20 cellular contexts compared by ENCODE assay signal in genomic region chr16:88805887-88806393, GRCh38. TPM values are rescaled to one million over a fixed set of nuclear protein-coding genes. Genes with fewer than 3 reads are reported as not detected.
A peak's percentile ranks its signal among the peaks of the same experiment; 100 is the strongest.
DNase-seq lines count a peak whose midpoint lies in the region; ATAC-seq, FAIRE-seq and TF ChIP-seq lines count a peak whose summit lies in the region.
"Had no signal": no experiment of that assay in that cellular context is flagged by ENCODE, and none has a peak within 500 bp of the region (broad histone marks: within the 10 kb centered on the region; RNA-seq: fewer than 3 reads in every experiment).

No MANE protein-coding gene starts in this region.

- POLR2A ChIA-PET in activated CD8-positive, alpha-beta T cell treated with anti-CD3 and anti-CD28 coated beads for 36 hours (lab: Charles Lee): interaction anchor here (0.9 to 4.5 kb wide), 2 partner anchors 23 to 758 kb away, joined by 4 to 49 read pairs; no protein-coding TSS in a partner anchor

- H3K9me3 ChIP-seq in DOHH2 (ENCODE audit: control insufficient read depth, insufficient read depth, low read length) (no peaks in the 10 kb centered on the region), HUES48 (ENCODE audit: control insufficient read depth, insufficient read depth, low read length) (no peaks in the 10 kb centered on the region), heart left ventricle (no peaks in the 10 kb centered on the region)
- H3K9me3 ChIP-seq: vagina had no signal

- H3K36me3 Mint-ChIP-seq in activated CD8-positive, alpha-beta T cell treated with anti-CD3 and anti-CD28 coated beads for 36 hours (ENCODE audit: low read depth): peaks cover 57% of the 10 kb centered on the region
- H3K36me3 Mint-ChIP-seq in neural crest cell (ENCODE audit: low read depth): no peaks in the 10 kb centered on the region

- no peak overlapping the region for H3K27ac ChIP-seq in DOHH2 (ENCODE audit: low read depth, low read length)
- peak overlapping the region; percentile 10 for H3K27ac ChIP-seq in HUES48 (ENCODE audit: low read depth, low read length)
- H3K27ac ChIP-seq in heart left ventricle: no peak overlapping the region
- H3K27ac ChIP-seq: vagina had no signal

- H3K9ac ChIP-seq in HUES48 (ENCODE audit: low read depth, low read length): no peak overlapping the region

- FAIRE-seq in D721Med (lab: Jason Lieb, UNC): no peak
- FAIRE-seq: colon, keratinocyte had no signal

- no peaks in the 10 kb centered on the region for H3K27me3 Mint-ChIP-seq in activated CD8-positive, alpha-beta T cell treated with anti-CD3 and anti-CD28 coated beads for 36 hours
- peaks cover 13% of the 10 kb centered on the region for H3K27me3 Mint-ChIP-seq in neural crest cell (ENCODE audit: low read depth)
- H3K27me3 Mint-ChIP-seq: memory B cell; naive thymus-derived CD8-positive, alpha-beta T cell; T-helper 17 cell had no signal

- ATAC-seq in activated CD8-positive, alpha-beta T cell treated with anti-CD3 and anti-CD28 coated beads for 36 hours: no peak
- no peak for ATAC-seq in heart left ventricle
- ATAC-seq: naive thymus-derived CD8-positive, alpha-beta T cell; T-helper 17 cell had no signal

- H3K9me2 ChIP-seq in DOHH2 (replicated peaks; ENCODE audit: control insufficient read depth, low read length): no peaks in the 10 kb centered on the region

- peaks cover 24% of the 10 kb centered on the region for H3F3A ChIP-seq in DOHH2 (ENCODE audit: control insufficient read depth, insufficient read depth)

- peaks cover 15% of the 10 kb centered on the region for H3K4me1 Mint-ChIP-seq in activated CD8-positive, alpha-beta T cell treated with anti-CD3 and anti-CD28 coated beads for 36 hours (ENCODE audit: low read depth)
- H3K4me1 Mint-ChIP-seq in neural crest cell: peaks cover 16% of the 10 kb centered on the region

- no peaks in the 10 kb centered on the region for H3K27me3 ChIP-seq in DOHH2 (ENCODE audit: control insufficient read depth, low read length)
- no peaks in the 10 kb centered on the region for H3K27me3 ChIP-seq in HUES48 (ENCODE audit: control insufficient read depth, insufficient read depth, low read length)
- no peaks in the 10 kb centered on the region for H3K27me3 ChIP-seq in heart left ventricle
- H3K27me3 ChIP-seq: vagina had no signal

- TF ChIP-seq CTCF in DOHH2 (IDR thresholded peaks at IDR 0.05; ENCODE audit: low read depth, low read length, poor library complexity, severe bottlenecking) (no peak), neural crest cell (conservative IDR thresholded peaks at IDR 0.05) (no peak), D721Med (IDR thresholded peaks at IDR 0.05; ENCODE audit: insufficient read depth, missing control alignments) (no peak), heart left ventricle (IDR thresholded peaks at IDR 0.05) (no peak)
- TF ChIP-seq CTCF in activated CD8-positive, alpha-beta T cell treated with anti-CD3 and anti-CD28 coated beads for 36 hours (IDR thresholded peaks at IDR 0.05): no peak

- H4K20me1 ChIP-seq in DOHH2 (ENCODE audit: control insufficient read depth, insufficient read depth, low read depth, low read length): peaks cover 8% of the 10 kb centered on the region; the same call in 1 of the 2 replicates

- H3K36me3 ChIP-seq in DOHH2 (ENCODE audit: control insufficient read depth, low read length) (peaks cover 74% of the 10 kb centered on the region), HUES48 (ENCODE audit: control insufficient read depth, insufficient read depth, low read length) (peaks cover 66% of the 10 kb centered on the region), heart left ventricle (peaks cover 0 to 28% (median 4%) of the 10 kb centered on the region in 9 donors)

- intact Hi-C loops in activated CD8-positive, alpha-beta T cell treated with anti-CD3 and anti-CD28 coated beads for 36 hours (cut with micrococcal nuclease): no loop called here
- intact Hi-C loops in heart left ventricle (cut with DNase I): no loop called here

- DNase-seq in activated CD8-positive, alpha-beta T cell treated with anti-CD3 and anti-CD28 coated beads for 36 hours: no peak
- DNase-seq in neural crest cell (ENCODE audit: low read depth, low spot score): no peak
- DNase-seq in D721Med (ENCODE audit: insufficient read length, low spot score): no peak
- DNase-seq in DMS153 (lab: John Stamatoyannopoulos, UW): no peak
- no peak for DNase-seq in heart left ventricle
- DNase-seq: activated gamma-delta T cell treated with Interleukin-2 at 50 U/mL for 16 hours; DMS 273 treated with DMSO at 0.1 percent for 48 hours; naive thymus-derived CD8-positive, alpha-beta T cell; NCI-H1930; NCI-H446 treated with DMSO at 0.1 percent for 48 hours; posterior cingulate gyrus; SHP77 treated with DMSO at 0.1 percent for 48 hours; stimulated activated CD4-positive, alpha-beta T cell treated with anti-CD3 and anti-CD28 coated beads, Interleukin-2, amount 100 ng/mL, for 48 hours; T-helper 17 cell had no signal

- 83 to 100% (median 92%) methylated on average over 1 to 21 of the region's 21 CpGs for WGBS in heart left ventricle, 4 donors

- H3K79me2 ChIP-seq in DOHH2 (ENCODE audit: control insufficient read depth, low read length): peaks cover 68% of the 10 kb centered on the region

- no peak overlapping the region for H3K4me3 ChIP-seq in DOHH2 (ENCODE audit: low read length)
- H3K4me3 ChIP-seq in HUES48 (ENCODE audit: low read depth, low read length): no peak overlapping the region
- no peak overlapping the region for H3K4me3 ChIP-seq in heart left ventricle
- H3K4me3 ChIP-seq: vagina had no signal

- TF ChIP-seq POLR2A in heart left ventricle (IDR thresholded peaks at IDR 0.05): no peak

- no peaks in the 10 kb centered on the region for H3K9me3 Mint-ChIP-seq in activated CD8-positive, alpha-beta T cell treated with anti-CD3 and anti-CD28 coated beads for 36 hours
- no peaks in the 10 kb centered on the region for H3K9me3 Mint-ChIP-seq in neural crest cell
- H3K9me3 Mint-ChIP-seq: memory B cell; naive thymus-derived CD8-positive, alpha-beta T cell had no signal

- H3K4me1 ChIP-seq in DOHH2 (ENCODE audit: control insufficient read depth, low read length) (peaks cover 53% of the 10 kb centered on the region), HUES48 (ENCODE audit: control insufficient read depth, insufficient read depth, low read length) (0 out of 2 replicates have a peak, but pooled peaks cover 10% of the 10 kb centered on the region), heart left ventricle (peaks cover 0 to 43% (median 21%) of the 10 kb centered on the region in 12 donors)

- H3K4me3 Mint-ChIP-seq in activated CD8-positive, alpha-beta T cell treated with anti-CD3 and anti-CD28 coated beads for 36 hours: peak overlapping the region; percentile 54
- peak overlapping the region; percentile 38 for H3K4me3 Mint-ChIP-seq in neural crest cell
- H3K4me3 Mint-ChIP-seq: memory B cell, T-helper 17 cell had no signal

- CTCF ChIA-PET in activated CD8-positive, alpha-beta T cell treated with anti-CD3 and anti-CD28 coated beads for 36 hours (lab: Charles Lee): no interaction called here

- H3K27ac Mint-ChIP-seq in activated CD8-positive, alpha-beta T cell treated with anti-CD3 and anti-CD28 coated beads for 36 hours: no peak overlapping the region
- H3K27ac Mint-ChIP-seq in neural crest cell (ENCODE audit: unreplicated experiment): no peak overlapping the region
- H3K27ac Mint-ChIP-seq: memory B cell, T-helper 17 cell had no signal

- peak overlapping the region; percentile 91; the same call in 1 of the 2 replicates for H3K4me2 ChIP-seq in DOHH2 (ENCODE audit: low read length)

RNA-seq across cellular contexts. Expression of gene CDT1, which starts 2.4 kb away (rescaled TPM):
- 100 to 1,000 TPM; 180 to 182 TPM for total RNA-seq in activated CD8-positive, alpha-beta T cell treated with anti-CD3 and anti-CD28 coated beads for 36 hours
- total RNA-seq in neural crest cell (79.6 and 79.9 TPM in 2 replicates), heart left ventricle (1 to 10 TPM in 4 of 9 donors, under 1 TPM in 5; 0.23 to 6.1 (median 0.70) TPM)
- under 1 TPM; 0.19 to 0.40 TPM for polyA plus RNA-seq in heart left ventricle

RNA-seq across cellular contexts. Expression of gene APRT, which starts 5.8 kb away (rescaled TPM):
- 100 to 1,000 TPM; 236 to 240 TPM for total RNA-seq in activated CD8-positive, alpha-beta T cell treated with anti-CD3 and anti-CD28 coated beads for 36 hours
- 114 and 116 TPM in 2 replicates for total RNA-seq in neural crest cell
- 10 to 100 TPM; 26.6 to 75.8 (median 44.2) TPM for total RNA-seq in heart left ventricle
- polyA plus RNA-seq in heart left ventricle: 100 to 1,000 TPM in 1 of 2 donors, 10 to 100 TPM in 1; 62.6 to 129 TPM

RNA-seq across cellular contexts. Expression of gene PIEZO1, which starts 20.9 kb away (rescaled TPM):
- 10 to 100 TPM; 87.7 to 91.8 TPM for total RNA-seq in activated CD8-positive, alpha-beta T cell treated with anti-CD3 and anti-CD28 coated beads for 36 hours
- total RNA-seq in neural crest cell (17.8 and 20.7 TPM in 2 replicates), heart left ventricle (10 to 100 TPM; 14.2 to 59.7 (median 19.7) TPM)
- 10 to 100 TPM; 31.2 to 45.0 TPM for polyA plus RNA-seq in heart left ventricle

RNA-seq across cellular contexts. Expression of gene GALNS, which starts 50.8 kb away (rescaled TPM):
- total RNA-seq in activated CD8-positive, alpha-beta T cell treated with anti-CD3 and anti-CD28 coated beads for 36 hours: 10 to 100 TPM; 24.5 to 25.4 TPM
- total RNA-seq in neural crest cell (19.7 and 20.1 TPM in 2 replicates), heart left ventricle (10 to 100 TPM; 10.7 to 22.7 (median 13.3) TPM)
- polyA plus RNA-seq in heart left ventricle: 10 to 100 TPM; 14.1 to 16.4 TPM

RNA-seq across cellular contexts. Expression of gene TRAPPC2L, which starts 51.0 kb away (rescaled TPM):
- 10 to 100 TPM; 56.4 to 61.9 TPM for total RNA-seq in activated CD8-positive, alpha-beta T cell treated with anti-CD3 and anti-CD28 coated beads for 36 hours
- 89.8 and 95.1 TPM in 2 replicates for total RNA-seq in neural crest cell
- 10 to 100 TPM; 20.3 to 65.7 (median 44.2) TPM for total RNA-seq in heart left ventricle
- 10 to 100 TPM; 30.3 to 51.3 TPM for polyA plus RNA-seq in heart left ventricle

Comparison
In these comparisons a context has a peak if more than half of its experiments do, and no peak if none do; other contexts are left out.
1. RNA of gene CDT1, which starts 2.4 kb away (total RNA-seq): 180 to 182 TPM in activated CD8-positive, alpha-beta T cell treated with anti-CD3 and anti-CD28 coated beads for 36 hours and 79.6 to 79.9 TPM in neural crest cell; 0.23 to 6.1 TPM in heart left ventricle; every median in the first group is over 10 times any median in the second.